In genomic region chr17:32489320-32490100, GRCh38 we compare ENCODE assay signal across 11 cellular contexts. TPM values are rescaled to one million over a fixed set of nuclear protein-coding genes. Genes with fewer than 3 reads are reported as not detected.
A peak's percentile ranks its signal among the peaks of the same experiment; 100 is the strongest.
DNase-seq lines count a peak whose midpoint lies in the region; ATAC-seq and TF ChIP-seq lines count a peak whose summit lies in the region.
"Had no signal": no experiment of that assay in that cellular context is flagged by ENCODE, and none has a peak within 500 bp of the region (broad histone marks: within the 10 kb centered on the region; RNA-seq: fewer than 3 reads in every experiment).

No MANE protein-coding gene starts in this region.

- H3K4me3 Mint-ChIP-seq in CD14-positive monocyte, result peak overlapping the region; percentile 49 to 90
- peak overlapping the region; percentile 87 for H3K4me3 Mint-ChIP-seq in activated CD4-positive, alpha-beta memory T cell treated with anti-CD3 and anti-CD28 coated beads for 36 hours
- H3K4me3 Mint-ChIP-seq in memory B cell, result peak overlapping the region; percentile 94
- H3K4me3 Mint-ChIP-seq: dendritic cell treated with granulocyte-macrophage colony-stimulating factor and Interleukin-4, amounts not matched to agents 40 ng/mL and 50 ng/mL, for 4 days had no signal

- H3K27ac Mint-ChIP-seq in CD14-positive monocyte (peak overlapping the region in 2 of 7 donors; percentile 18 to 30), memory B cell (peak overlapping the region; percentile 80)
- H3K27ac Mint-ChIP-seq in activated CD4-positive, alpha-beta memory T cell treated with anti-CD3 and anti-CD28 coated beads for 36 hours, result peak overlapping the region; percentile 86
- H3K27ac Mint-ChIP-seq: dendritic cell treated with granulocyte-macrophage colony-stimulating factor and Interleukin-4, amounts not matched to agents 40 ng/mL and 50 ng/mL, for 4 days had no signal

- no peak for DNase-seq in CD14-positive monocyte (ENCODE audit: low spot score)
- peak; percentile 65 for DNase-seq in GM10266 (ENCODE audit: extremely low spot score)
- no peak for DNase-seq in activated CD4-positive, alpha-beta memory T cell treated with anti-CD3 and anti-CD28 coated beads for 36 hours
- DNase-seq in memory B cell (ENCODE audit: low spot score in 2 of 2), result no peak
- no peak for DNase-seq in posterior vena cava (ENCODE audit: low spot score)
- no peak for DNase-seq in NCI-H2171 treated with DMSO at 0.1 percent for 48 hours (lab: John Stamatoyannopoulos, UW)
- DNase-seq in brain microvascular endothelial cell, result no peak

- CTCF ChIA-PET in activated CD4-positive, alpha-beta memory T cell treated with anti-CD3 and anti-CD28 coated beads for 36 hours (lab: Charles Lee), result interaction anchor here (0.8 to 12.0 kb wide), 8 partner anchors 12 to 387 kb away, joined by 3 to 102 read pairs (median 4); partner anchors contain the start of genes MYO1D and PSMD11

- H3K4me1 Mint-ChIP-seq in CD14-positive monocyte (peaks cover 72% of the 10 kb centered on the region), memory B cell (peaks cover 51% of the 10 kb centered on the region)
- H3K4me1 Mint-ChIP-seq in activated CD4-positive, alpha-beta memory T cell treated with anti-CD3 and anti-CD28 coated beads for 36 hours (ENCODE audit: low read depth), result peaks cover 68% of the 10 kb centered on the region

- intact Hi-C loops in CD14-positive monocyte (cut with micrococcal nuclease) (loop anchor here in 1 of 2 donors (5.0 kb wide), 1 partner anchor 118 kb away; no protein-coding TSS in a partner anchor), posterior vena cava (cut with DNase I) (loop anchor here (5.0 to 10.0 kb wide), 2 partner anchors 265 to 743 kb away; no protein-coding TSS in a partner anchor)
- intact Hi-C loops in activated CD4-positive, alpha-beta memory T cell treated with anti-CD3 and anti-CD28 coated beads for 36 hours (cut with micrococcal nuclease), result loop anchor here (1.0 to 5.0 kb wide), 3 partner anchors 42 to 388 kb away; partner anchors contain the start of gene MYO1D

- H3K27me3 Mint-ChIP-seq in CD14-positive monocyte (ENCODE audit: low read depth in 3 of 3), result peaks cover 0 to 9% (median 6%) of the 10 kb centered on the region in 3 donors
- no peaks in the 10 kb centered on the region for H3K27me3 Mint-ChIP-seq in activated CD4-positive, alpha-beta memory T cell treated with anti-CD3 and anti-CD28 coated beads for 36 hours
- no peaks in the 10 kb centered on the region for H3K27me3 Mint-ChIP-seq in memory B cell

- H3K9me3 Mint-ChIP-seq in CD14-positive monocyte, result peaks cover 0 to 4% (median 0%) of the 10 kb centered on the region in 7 donors
- H3K9me3 Mint-ChIP-seq in activated CD4-positive, alpha-beta memory T cell treated with anti-CD3 and anti-CD28 coated beads for 36 hours, result no peaks in the 10 kb centered on the region
- no peaks in the 10 kb centered on the region for H3K9me3 Mint-ChIP-seq in memory B cell
- H3K9me3 Mint-ChIP-seq: dendritic cell treated with granulocyte-macrophage colony-stimulating factor and Interleukin-4, amounts not matched to agents 40 ng/mL and 50 ng/mL, for 4 days had no signal

- H3K4me3 ChIP-seq in brain microvascular endothelial cell (ENCODE audit: low read depth, low read length), result no peak overlapping the region
- H3K4me3 ChIP-seq: lung, right lobe of liver had no signal

- H3K36me3 Mint-ChIP-seq in CD14-positive monocyte (peaks cover 30 to 36% of the 10 kb centered on the region in 2 donors), memory B cell (no peaks in the 10 kb centered on the region)
- peaks cover 32% of the 10 kb centered on the region for H3K36me3 Mint-ChIP-seq in activated CD4-positive, alpha-beta memory T cell treated with anti-CD3 and anti-CD28 coated beads for 36 hours

- POLR2A ChIA-PET in activated CD4-positive, alpha-beta memory T cell treated with anti-CD3 and anti-CD28 coated beads for 36 hours (lab: Charles Lee), result interaction anchor here (0.6 to 6.7 kb wide), 4 partner anchors 14 to 62 kb away, joined by 3 to 38 read pairs (median 3); no protein-coding TSS in a partner anchor

- H3K27me3 ChIP-seq in brain microvascular endothelial cell (replicated peaks), result no peaks in the 10 kb centered on the region
- H3K27me3 ChIP-seq: right lobe of liver had no signal

- H3K27ac ChIP-seq in brain microvascular endothelial cell, result no peak overlapping the region
- H3K27ac ChIP-seq: right lobe of liver had no signal

- no peak for ATAC-seq in memory B cell (ENCODE audit: low read depth)
- ATAC-seq in GM18873 (IDR thresholded peaks at IDR 0.05; ENCODE audit: low FRiP score, unreplicated experiment), result no peak

- TF ChIP-seq CTCF in CD14-positive monocyte (IDR thresholded peaks at IDR 0.05), result no peak
- no peak for TF ChIP-seq CTCF in GM10266 (IDR thresholded peaks at IDR 0.05; ENCODE audit: control insufficient read depth, insufficient read depth, low read depth, missing control alignments)
- TF ChIP-seq CTCF in brain microvascular endothelial cell (IDR thresholded peaks at IDR 0.05; ENCODE audit: low read depth, low read length, missing control alignments), result no peak

- H3K36me3 ChIP-seq in brain microvascular endothelial cell (replicated peaks), result no peaks in the 10 kb centered on the region
- H3K36me3 ChIP-seq: right lobe of liver had no signal

- in situ Hi-C loops in brain microvascular endothelial cell (cut with HindIII; ENCODE audit: low pct_ligation_motif_present, low sequenced_read_pairs), result no loop called here

RNA-seq across cellular contexts. Expression of gene CDK5R1, which starts 2.7 kb away (rescaled TPM):
- under 1 TPM; 0.44 to 0.48 TPM for polyA plus RNA-seq in CD14-positive monocyte
- 10 to 100 TPM; 12.4 to 13.1 TPM for total RNA-seq in activated CD4-positive, alpha-beta memory T cell treated with anti-CD3 and anti-CD28 coated beads for 36 hours
- total RNA-seq in posterior vena cava, result 1 to 10 TPM in 1 of 2 donors, under 1 TPM in 1; 0.93 to 1.3 TPM

RNA-seq across cellular contexts. Expression of gene PSMD11, which starts 45.2 kb away (rescaled TPM):
- polyA plus RNA-seq in CD14-positive monocyte, result 100 to 1,000 TPM in 1 of 2 donors, 10 to 100 TPM in 1; 91.8 to 112 TPM
- 100 to 1,000 TPM; 161 to 162 TPM for total RNA-seq in activated CD4-positive, alpha-beta memory T cell treated with anti-CD3 and anti-CD28 coated beads for 36 hours
- 10 to 100 TPM; 50.1 to 57.0 TPM for total RNA-seq in posterior vena cava

Comparison
In these comparisons a context has a peak if more than half of its experiments do, and no peak if none do; other contexts are left out.
1. RNA of gene CDK5R1, which starts 2.7 kb away (total RNA-seq): 12.4 to 13.1 TPM in activated CD4-positive, alpha-beta memory T cell treated with anti-CD3 and anti-CD28 coated beads for 36 hours; 0.93 to 1.3 TPM in posterior vena cava; every median in the first group is over 4 times any median in the second.
2. Peak in every context shown above with its lines, with median percentiles within 50 percentile points of each other: H3K4me3 Mint-ChIP-seq.